ENCODE assay signal across 1 cellular context in the genomic region with DNA sequence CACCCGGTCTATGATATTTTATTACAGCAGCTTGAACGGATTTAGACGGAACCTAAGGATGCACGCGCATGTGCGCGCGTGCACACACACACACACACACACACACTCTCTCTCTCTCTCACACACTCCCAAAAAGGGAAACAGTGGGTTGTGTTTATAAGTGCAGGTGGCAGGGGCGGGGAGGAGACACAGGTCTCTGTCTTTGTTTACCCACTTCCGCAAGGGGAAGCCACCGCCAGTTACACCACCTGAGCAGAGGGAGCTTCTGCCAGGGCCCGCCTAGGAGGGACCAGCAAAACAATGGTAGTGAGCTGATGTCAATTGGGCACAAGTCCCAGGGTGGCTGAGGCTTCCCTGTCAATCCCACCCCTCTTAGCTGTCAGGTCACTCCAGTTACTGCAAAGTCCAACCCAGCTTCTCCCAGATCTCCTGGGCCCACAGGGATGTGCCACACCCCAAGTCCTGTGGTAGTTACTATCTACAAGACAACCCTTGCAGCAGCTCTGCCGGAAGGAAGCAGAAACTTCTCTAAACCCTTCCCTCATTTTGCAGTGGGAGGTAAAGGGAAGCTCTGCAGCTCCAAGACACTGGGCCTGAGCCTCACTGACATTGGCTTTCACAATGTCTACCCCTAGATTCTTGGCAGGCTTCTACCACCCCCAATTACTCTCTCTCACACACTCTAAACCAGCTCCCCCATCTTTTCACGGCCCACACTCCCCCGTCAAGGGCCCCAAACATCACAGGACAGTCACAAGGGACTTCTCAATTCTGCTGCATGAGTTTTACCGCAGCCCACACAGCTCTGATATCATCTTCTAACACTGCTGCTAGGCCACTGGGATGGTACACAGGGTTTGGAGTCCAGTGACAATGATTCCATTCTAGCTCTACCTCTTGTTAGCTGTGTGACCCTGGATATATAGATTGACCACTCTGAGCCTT.
TF ChIP-seq lines count a peak whose summit lies in the region.

No MANE protein-coding gene starts in this region.

TF ChIP-seq in K562, 482 proteins besides CTCF, POLR2A, EP300 and RAD21 (continued from another document):
- TF ChIP-seq, protein P1, sequence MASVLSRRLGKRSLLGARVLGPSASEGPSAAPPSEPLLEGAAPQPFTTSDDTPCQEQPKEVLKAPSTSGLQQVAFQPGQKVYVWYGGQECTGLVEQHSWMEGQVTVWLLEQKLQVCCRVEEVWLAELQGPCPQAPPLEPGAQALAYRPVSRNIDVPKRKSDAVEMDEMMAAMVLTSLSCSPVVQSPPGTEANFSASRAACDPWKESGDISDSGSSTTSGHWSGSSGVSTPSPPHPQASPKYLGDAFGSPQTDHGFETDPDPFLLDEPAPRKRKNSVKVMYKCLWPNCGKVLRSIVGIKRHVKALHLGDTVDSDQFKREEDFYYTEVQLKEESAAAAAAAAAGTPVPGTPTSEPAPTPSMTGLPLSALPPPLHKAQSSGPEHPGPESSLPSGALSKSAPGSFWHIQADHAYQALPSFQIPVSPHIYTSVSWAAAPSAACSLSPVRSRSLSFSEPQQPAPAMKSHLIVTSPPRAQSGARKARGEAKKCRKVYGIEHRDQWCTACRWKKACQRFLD (CRISPR knock-in tag; IDR thresholded peaks at IDR 0.05) = peak; percentile 73; the same call in 1 of the 2 replicates
- TF ChIP-seq ZNF444 (CRISPR knock-in tag; IDR thresholded peaks at IDR 0.05) (0 out of 2 replicates have a peak, but pooled peaks have one; percentile 15), MECOM (CRISPR knock-in tag; IDR thresholded peaks at IDR 0.05) (no peak), ZBTB7A (IDR thresholded peaks at IDR 0.05; ENCODE audit: borderline replicate concordance, control insufficient read depth, low read depth, low read length) (peak; percentile 75; the same call in 1 of the 2 replicates), TGIF2 (CRISPR knock-in tag; IDR thresholded peaks at IDR 0.05) (no peak), NCOA1 (IDR thresholded peaks at IDR 0.05; ENCODE audit: low read depth) (peak; percentile 51; the same call in 1 of the 2 replicates), BACH1 (tag; IDR thresholded peaks at IDR 0.05) (no peak), ZEB2 (IDR thresholded peaks at IDR 0.05) (peak; percentile 47; the same call in 1 of the 2 replicates), PML (IDR thresholded peaks at IDR 0.05; ENCODE audit: low read length) (no peak; the same call in 1 of the 2 replicates), CXXC5 (CRISPR knock-in tag; IDR thresholded peaks at IDR 0.05) (peak; percentile 50; the same call in 1 of the 2 replicates), EP400 (IDR thresholded peaks at IDR 0.05) (peak; percentile 59), ZNF239 (CRISPR knock-in tag; IDR thresholded peaks at IDR 0.05) (no peak), SNIP1 (IDR thresholded peaks at IDR 0.05; ENCODE audit: low read depth) (no peak), CEBPB (tag; IDR thresholded peaks at IDR 0.05) (peak; percentile 65), NONO (IDR thresholded peaks at IDR 0.05; ENCODE audit: low read depth in 2 of 2, low read length in 1 of 2) (no peak), ZZZ3 (IDR thresholded peaks at IDR 0.05) (no peak), RCOR1 (IDR thresholded peaks at IDR 0.05; ENCODE audit: borderline replicate concordance in 1 of 2, low read depth in 2 of 2, low read length in 2 of 2) (peak in 1 of 2 experiments; percentile 89; a peak in 2 of 4 replicates), ZNF583 (CRISPR knock-in tag; IDR thresholded peaks at IDR 0.05) (no peak), ESRRB (CRISPR knock-in tag; IDR thresholded peaks at IDR 0.05; ENCODE audit: borderline replicate concordance) (no peak), KDM4B (IDR thresholded peaks at IDR 0.05; ENCODE audit: borderline replicate concordance in 2 of 2, low read depth in 1 of 2) (no peak), NFIC (IDR thresholded peaks at IDR 0.05) (peak; percentile 17; the same call in 1 of the 2 replicates), MYBL2 (IDR thresholded peaks at IDR 0.05; ENCODE audit: low read depth) (no peak), MYBL2 (CRISPR knock-in tag; IDR thresholded peaks at IDR 0.05; ENCODE audit: borderline replicate concordance) (no peak), MIER1 (IDR thresholded peaks at IDR 0.05; ENCODE audit: low read depth) (no peak), ZNF232 (CRISPR knock-in tag; IDR thresholded peaks at IDR 0.05) (no peak), MEF2D (tag; conservative IDR thresholded peaks at IDR 0.05; ENCODE audit: low read depth) (0 out of 2 replicates have a peak, but pooled peaks have one; percentile 39), SPI1 (IDR thresholded peaks at IDR 0.05; ENCODE audit: borderline replicate concordance, low read depth, low read length) (0 out of 2 replicates have a peak, but pooled peaks have one; percentile 3), NFE2L1 (tag; IDR thresholded peaks at IDR 0.05; ENCODE audit: borderline replicate concordance, low read depth) (no peak), NUFIP1 (IDR thresholded peaks at IDR 0.05; ENCODE audit: partially characterized antibody) (no peak), YY1 (IDR thresholded peaks at IDR 0.05; ENCODE audit: borderline replicate concordance in 1 of 3, control insufficient read depth in 1 of 3, extremely low read depth in 1 of 3, insufficient read depth in 3 of 3, insufficient read length in 1 of 3, insufficient replicate concordance in 2 of 3, low read depth in 1 of 3, low read length in 2 of 3) (peak in 1 of 3 experiments; percentile 6), TEAD2 (tag; IDR thresholded peaks at IDR 0.05) (no peak), ZNF121 (CRISPR knock-in tag; conservative IDR thresholded peaks at IDR 0.05) (no peak), PCBP2 (IDR thresholded peaks at IDR 0.05; ENCODE audit: low read depth, low read length, poor library complexity, severe bottlenecking) (no peak)
- TF ChIP-seq, protein P2, sequence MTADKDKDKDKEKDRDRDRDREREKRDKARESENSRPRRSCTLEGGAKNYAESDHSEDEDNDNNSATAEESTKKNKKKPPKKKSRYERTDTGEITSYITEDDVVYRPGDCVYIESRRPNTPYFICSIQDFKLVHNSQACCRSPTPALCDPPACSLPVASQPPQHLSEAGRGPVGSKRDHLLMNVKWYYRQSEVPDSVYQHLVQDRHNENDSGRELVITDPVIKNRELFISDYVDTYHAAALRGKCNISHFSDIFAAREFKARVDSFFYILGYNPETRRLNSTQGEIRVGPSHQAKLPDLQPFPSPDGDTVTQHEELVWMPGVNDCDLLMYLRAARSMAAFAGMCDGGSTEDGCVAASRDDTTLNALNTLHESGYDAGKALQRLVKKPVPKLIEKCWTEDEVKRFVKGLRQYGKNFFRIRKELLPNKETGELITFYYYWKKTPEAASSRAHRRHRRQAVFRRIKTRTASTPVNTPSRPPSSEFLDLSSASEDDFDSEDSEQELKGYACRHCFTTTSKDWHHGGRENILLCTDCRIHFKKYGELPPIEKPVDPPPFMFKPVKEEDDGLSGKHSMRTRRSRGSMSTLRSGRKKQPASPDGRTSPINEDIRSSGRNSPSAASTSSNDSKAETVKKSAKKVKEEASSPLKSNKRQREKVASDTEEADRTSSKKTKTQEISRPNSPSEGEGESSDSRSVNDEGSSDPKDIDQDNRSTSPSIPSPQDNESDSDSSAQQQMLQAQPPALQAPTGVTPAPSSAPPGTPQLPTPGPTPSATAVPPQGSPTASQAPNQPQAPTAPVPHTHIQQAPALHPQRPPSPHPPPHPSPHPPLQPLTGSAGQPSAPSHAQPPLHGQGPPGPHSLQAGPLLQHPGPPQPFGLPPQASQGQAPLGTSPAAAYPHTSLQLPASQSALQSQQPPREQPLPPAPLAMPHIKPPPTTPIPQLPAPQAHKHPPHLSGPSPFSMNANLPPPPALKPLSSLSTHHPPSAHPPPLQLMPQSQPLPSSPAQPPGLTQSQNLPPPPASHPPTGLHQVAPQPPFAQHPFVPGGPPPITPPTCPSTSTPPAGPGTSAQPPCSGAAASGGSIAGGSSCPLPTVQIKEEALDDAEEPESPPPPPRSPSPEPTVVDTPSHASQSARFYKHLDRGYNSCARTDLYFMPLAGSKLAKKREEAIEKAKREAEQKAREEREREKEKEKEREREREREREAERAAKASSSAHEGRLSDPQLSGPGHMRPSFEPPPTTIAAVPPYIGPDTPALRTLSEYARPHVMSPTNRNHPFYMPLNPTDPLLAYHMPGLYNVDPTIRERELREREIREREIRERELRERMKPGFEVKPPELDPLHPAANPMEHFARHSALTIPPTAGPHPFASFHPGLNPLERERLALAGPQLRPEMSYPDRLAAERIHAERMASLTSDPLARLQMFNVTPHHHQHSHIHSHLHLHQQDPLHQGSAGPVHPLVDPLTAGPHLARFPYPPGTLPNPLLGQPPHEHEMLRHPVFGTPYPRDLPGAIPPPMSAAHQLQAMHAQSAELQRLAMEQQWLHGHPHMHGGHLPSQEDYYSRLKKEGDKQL (CRISPR knock-in tag; IDR thresholded peaks at IDR 0.05; ENCODE audit: borderline replicate concordance) = no peak
- TF ChIP-seq, protein P3, sequence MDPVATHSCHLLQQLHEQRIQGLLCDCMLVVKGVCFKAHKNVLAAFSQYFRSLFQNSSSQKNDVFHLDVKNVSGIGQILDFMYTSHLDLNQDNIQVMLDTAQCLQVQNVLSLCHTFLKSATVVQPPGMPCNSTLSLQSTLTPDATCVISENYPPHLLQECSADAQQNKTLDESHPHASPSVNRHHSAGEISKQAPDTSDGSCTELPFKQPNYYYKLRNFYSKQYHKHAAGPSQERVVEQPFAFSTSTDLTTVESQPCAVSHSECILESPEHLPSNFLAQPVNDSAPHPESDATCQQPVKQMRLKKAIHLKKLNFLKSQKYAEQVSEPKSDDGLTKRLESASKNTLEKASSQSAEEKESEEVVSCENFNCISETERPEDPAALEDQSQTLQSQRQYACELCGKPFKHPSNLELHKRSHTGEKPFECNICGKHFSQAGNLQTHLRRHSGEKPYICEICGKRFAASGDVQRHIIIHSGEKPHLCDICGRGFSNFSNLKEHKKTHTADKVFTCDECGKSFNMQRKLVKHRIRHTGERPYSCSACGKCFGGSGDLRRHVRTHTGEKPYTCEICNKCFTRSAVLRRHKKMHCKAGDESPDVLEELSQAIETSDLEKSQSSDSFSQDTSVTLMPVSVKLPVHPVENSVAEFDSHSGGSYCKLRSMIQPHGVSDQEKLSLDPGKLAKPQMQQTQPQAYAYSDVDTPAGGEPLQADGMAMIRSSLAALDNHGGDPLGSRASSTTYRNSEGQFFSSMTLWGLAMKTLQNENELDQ (CRISPR knock-in tag; IDR thresholded peaks at IDR 0.05; ENCODE audit: borderline replicate concordance) = no peak
- TF ChIP-seq, protein P4, sequence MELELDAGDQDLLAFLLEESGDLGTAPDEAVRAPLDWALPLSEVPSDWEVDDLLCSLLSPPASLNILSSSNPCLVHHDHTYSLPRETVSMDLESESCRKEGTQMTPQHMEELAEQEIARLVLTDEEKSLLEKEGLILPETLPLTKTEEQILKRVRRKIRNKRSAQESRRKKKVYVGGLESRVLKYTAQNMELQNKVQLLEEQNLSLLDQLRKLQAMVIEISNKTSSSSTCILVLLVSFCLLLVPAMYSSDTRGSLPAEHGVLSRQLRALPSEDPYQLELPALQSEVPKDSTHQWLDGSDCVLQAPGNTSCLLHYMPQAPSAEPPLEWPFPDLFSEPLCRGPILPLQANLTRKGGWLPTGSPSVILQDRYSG (tag; conservative IDR thresholded peaks at IDR 0.05; ENCODE audit: low read depth) = no peak
